ENCODE assay signal across 22 cellular contexts in the genomic region with DNA sequence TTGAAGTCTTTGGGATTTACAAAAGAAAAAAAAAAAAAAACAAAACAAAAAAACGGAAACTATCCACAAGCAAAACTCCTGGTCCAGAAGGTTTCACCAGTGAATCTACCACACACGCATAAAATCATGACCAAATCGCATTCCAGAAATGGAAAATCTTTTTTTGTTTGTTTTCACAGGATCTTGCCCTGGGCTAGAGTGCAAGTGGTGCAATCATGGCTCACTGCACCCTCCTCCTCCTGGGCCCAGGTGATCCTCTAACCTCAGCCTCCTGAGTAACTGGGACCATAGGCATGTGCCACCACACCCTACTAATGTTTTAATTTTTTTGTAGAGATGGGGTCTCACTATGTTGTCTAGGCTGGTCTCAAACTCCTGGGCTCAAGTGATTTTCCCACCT.
DNase-seq lines count a peak whose midpoint lies in the region; ATAC-seq and TF ChIP-seq lines count a peak whose summit lies in the region.
"Had no signal": no experiment of that assay in that cellular context is flagged by ENCODE, and none has a peak within 500 bp of the region (broad histone marks: within the 10 kb centered on the region; RNA-seq: fewer than 3 reads in every experiment).

No MANE protein-coding gene starts in this region.

- no peaks in the 10 kb centered on the region for H3K36me3 ChIP-seq in right lobe of liver
- H3K36me3 ChIP-seq: BE2C, MG63 had no signal

- peaks cover 0 to 18% (median 8%) of the 10 kb centered on the region in 4 donors for H3K4me1 ChIP-seq in right lobe of liver

- TF ChIP-seq CTCF in natural killer cell (IDR thresholded peaks at IDR 0.05), result no peak
- TF ChIP-seq CTCF in WTC11 (IDR thresholded peaks at IDR 0.05), result no peak
- no peak for TF ChIP-seq CTCF in right lobe of liver (IDR thresholded peaks at IDR 0.05)

- H3K4me3 ChIP-seq in right lobe of liver, result no peak overlapping the region
- H3K4me3 ChIP-seq: GM23248, K562, MG63, PC-9, SJSA1 had no signal

- POLR2A ChIA-PET in WTC11 (lab: Charles Lee), result no interaction called here
- POLR2A ChIA-PET in activated CD8-positive, alpha-beta T cell treated with anti-CD3 and anti-CD28 coated beads, Interleukin-2, amount 10 ng/mL, durations not matched to agents 7 days and 5 days (lab: Charles Lee), result no interaction called here

- no peaks in the 10 kb centered on the region for H3K27me3 ChIP-seq in right lobe of liver
- H3K27me3 ChIP-seq: BE2C, MG63, SJSA1 had no signal

- ATAC-seq in natural killer cell (no peak), WTC11 (no peak), right lobe of liver (peak in 3 of 4 donors; percentile 13 to 34 (median 17)), GM18867 (IDR thresholded peaks at IDR 0.05; ENCODE audit: unreplicated experiment) (no peak)
- ATAC-seq in natural killer cell treated with Interleukin-12 subunit alpha and Interleukin-12 subunit beta and Interleukin-15 and Interleukin-18, amount 100 ng/mL, for 72 hours, result no peak
- ATAC-seq in stimulated activated effector memory CD8-positive, alpha-beta T cell treated with anti-CD3 and anti-CD28 coated beads, Interleukin-12 subunit alpha, Interleukin-12 subunit beta, amount 100 ng/mL, for 72 hours, result no peak
- ATAC-seq in activated CD8-positive, alpha-beta T cell treated with anti-CD3 and anti-CD28 coated beads, Interleukin-2, amount 10 ng/mL, durations not matched to agents 7 days and 5 days, result no peak
- ATAC-seq: K562, Right ventricle myocardium inferior had no signal

- H3K27me3 Mint-ChIP-seq in natural killer cell (ENCODE audit: low read depth in 2 of 2) (no peaks in the 10 kb centered on the region), WTC11 (ENCODE audit: low read depth) (no peaks in the 10 kb centered on the region)
- no peaks in the 10 kb centered on the region for H3K27me3 Mint-ChIP-seq in natural killer cell treated with Interleukin-12 subunit alpha and Interleukin-12 subunit beta and Interleukin-15 and Interleukin-18, amount 100 ng/mL, for 72 hours
- no peaks in the 10 kb centered on the region for H3K27me3 Mint-ChIP-seq in activated CD8-positive, alpha-beta T cell treated with anti-CD3 and anti-CD28 coated beads, Interleukin-2, amount 10 ng/mL, durations not matched to agents 7 days and 5 days (ENCODE audit: low read depth)

- H3K36me3 Mint-ChIP-seq in natural killer cell (no peaks in the 10 kb centered on the region), WTC11 (peaks cover 25% of the 10 kb centered on the region)
- H3K36me3 Mint-ChIP-seq in natural killer cell treated with Interleukin-12 subunit alpha and Interleukin-12 subunit beta and Interleukin-15 and Interleukin-18, amount 100 ng/mL, for 72 hours, result no peaks in the 10 kb centered on the region
- H3K36me3 Mint-ChIP-seq in stimulated activated effector memory CD8-positive, alpha-beta T cell treated with anti-CD3 and anti-CD28 coated beads, Interleukin-12 subunit alpha, Interleukin-12 subunit beta, amount 100 ng/mL, for 72 hours, result peaks cover 51% of the 10 kb centered on the region
- peaks cover 41% of the 10 kb centered on the region for H3K36me3 Mint-ChIP-seq in activated CD8-positive, alpha-beta T cell treated with anti-CD3 and anti-CD28 coated beads, Interleukin-2, amount 10 ng/mL, durations not matched to agents 7 days and 5 days (ENCODE audit: low read depth)

- H3K27ac ChIP-seq in right lobe of liver, result no peak overlapping the region
- H3K27ac ChIP-seq: GM23248, PC-9, SJSA1 had no signal

- 60% methylated on average over 3 of the region's 3 CpGs for WGBS in right lobe of liver (ENCODE audit: insufficient coverage, low coverage, low lambda C conversion rate, missing lambda C conversion rate)

- TF ChIP-seq POLR2A in right lobe of liver (IDR thresholded peaks at IDR 0.05), result no peak

- H3K27ac Mint-ChIP-seq in natural killer cell (peak overlapping the region; percentile 1 to 66), WTC11 (peak overlapping the region; percentile 26)
- H3K27ac Mint-ChIP-seq in natural killer cell treated with Interleukin-12 subunit alpha and Interleukin-12 subunit beta and Interleukin-15 and Interleukin-18, amount 100 ng/mL, for 72 hours, result no peak overlapping the region
- H3K27ac Mint-ChIP-seq in stimulated activated effector memory CD8-positive, alpha-beta T cell treated with anti-CD3 and anti-CD28 coated beads, Interleukin-12 subunit alpha, Interleukin-12 subunit beta, amount 100 ng/mL, for 72 hours, result peak overlapping the region; percentile 36
- no peak overlapping the region for H3K27ac Mint-ChIP-seq in activated CD8-positive, alpha-beta T cell treated with anti-CD3 and anti-CD28 coated beads, Interleukin-2, amount 10 ng/mL, durations not matched to agents 7 days and 5 days

- H3K4me3 Mint-ChIP-seq in natural killer cell, result no peak overlapping the region
- no peak overlapping the region for H3K4me3 Mint-ChIP-seq in natural killer cell treated with Interleukin-12 subunit alpha and Interleukin-12 subunit beta and Interleukin-15 and Interleukin-18, amount 100 ng/mL, for 72 hours
- H3K4me3 Mint-ChIP-seq in WTC11, result no peak overlapping the region
- no peak overlapping the region for H3K4me3 Mint-ChIP-seq in stimulated activated effector memory CD8-positive, alpha-beta T cell treated with anti-CD3 and anti-CD28 coated beads, Interleukin-12 subunit alpha, Interleukin-12 subunit beta, amount 100 ng/mL, for 72 hours
- H3K4me3 Mint-ChIP-seq in activated CD8-positive, alpha-beta T cell treated with anti-CD3 and anti-CD28 coated beads, Interleukin-2, amount 10 ng/mL, durations not matched to agents 7 days and 5 days, result no peak overlapping the region

- CTCF ChIA-PET in WTC11 (lab: Charles Lee), result no interaction called here
- CTCF ChIA-PET in activated CD8-positive, alpha-beta T cell treated with anti-CD3 and anti-CD28 coated beads, Interleukin-2, amount 10 ng/mL, durations not matched to agents 7 days and 5 days (lab: Charles Lee), result no interaction called here

- DNase-seq in natural killer cell (no peak), WTC11 (ENCODE audit: low spot score) (no peak), right lobe of liver (no peak), C1 segment of cervical spinal cord (lab: John Stamatoyannopoulos, UW) (no peak)
- DNase-seq in natural killer cell treated with Interleukin-12 subunit alpha and Interleukin-12 subunit beta and Interleukin-15 and Interleukin-18, amount 100 ng/mL, for 72 hours (ENCODE audit: low spot score), result no peak
- DNase-seq in stimulated activated effector memory CD8-positive, alpha-beta T cell treated with anti-CD3 and anti-CD28 coated beads, Interleukin-12 subunit alpha, Interleukin-12 subunit beta, amount 100 ng/mL, for 72 hours (ENCODE audit: low spot score in 2 of 2), result no peak
- no peak for DNase-seq in activated CD8-positive, alpha-beta T cell treated with anti-CD3 and anti-CD28 coated beads, Interleukin-2, amount 10 ng/mL, durations not matched to agents 7 days and 5 days
- DNase-seq: BE2C, GM23248, H7, Kasumi-1, MG63, NCI-H1417, NCI-H1694, NCI-H2081, NCI-H2227 treated with DMSO at 0.1 percent for 48 hours, NCI-H526 treated with DMSO at 0.1 percent for 48 hours, PC-9 had no signal

- H3K9me3 ChIP-seq in right lobe of liver, result no peaks in the 10 kb centered on the region
- H3K9me3 ChIP-seq: BE2C, MG63, SJSA1 had no signal

- H3K9me3 Mint-ChIP-seq in natural killer cell, result no peaks in the 10 kb centered on the region
- H3K9me3 Mint-ChIP-seq in natural killer cell treated with Interleukin-12 subunit alpha and Interleukin-12 subunit beta and Interleukin-15 and Interleukin-18, amount 100 ng/mL, for 72 hours, result no peaks in the 10 kb centered on the region
- H3K9me3 Mint-ChIP-seq in WTC11, result peaks cover 14% of the 10 kb centered on the region
- no peaks in the 10 kb centered on the region for H3K9me3 Mint-ChIP-seq in stimulated activated effector memory CD8-positive, alpha-beta T cell treated with anti-CD3 and anti-CD28 coated beads, Interleukin-12 subunit alpha, Interleukin-12 subunit beta, amount 100 ng/mL, for 72 hours
- no peaks in the 10 kb centered on the region for H3K9me3 Mint-ChIP-seq in activated CD8-positive, alpha-beta T cell treated with anti-CD3 and anti-CD28 coated beads, Interleukin-2, amount 10 ng/mL, durations not matched to agents 7 days and 5 days (ENCODE audit: insufficient read depth)

- intact Hi-C loops in natural killer cell (cut with micrococcal nuclease), result no loop called here
- intact Hi-C loops in right lobe of liver (cut with DNase I), result no loop called here

- peaks cover 80 to 84% of the 10 kb centered on the region in 2 donors for H3K4me1 Mint-ChIP-seq in natural killer cell
- peaks cover 57 to 69% of the 10 kb centered on the region in 2 donors for H3K4me1 Mint-ChIP-seq in natural killer cell treated with Interleukin-12 subunit alpha and Interleukin-12 subunit beta and Interleukin-15 and Interleukin-18, amount 100 ng/mL, for 72 hours (ENCODE audit: low read depth in 2 of 2)
- H3K4me1 Mint-ChIP-seq in WTC11, result peaks cover 55% of the 10 kb centered on the region
- H3K4me1 Mint-ChIP-seq in stimulated activated effector memory CD8-positive, alpha-beta T cell treated with anti-CD3 and anti-CD28 coated beads, Interleukin-12 subunit alpha, Interleukin-12 subunit beta, amount 100 ng/mL, for 72 hours, result peaks cover 80% of the 10 kb centered on the region
- peaks cover 28% of the 10 kb centered on the region for H3K4me1 Mint-ChIP-seq in activated CD8-positive, alpha-beta T cell treated with anti-CD3 and anti-CD28 coated beads, Interleukin-2, amount 10 ng/mL, durations not matched to agents 7 days and 5 days (ENCODE audit: low read depth)

TF ChIP-seq in WTC11, 78 proteins besides CTCF, POLR2A, EP300 and RAD21 (continues in another document):
- TF ChIP-seq, protein P1, sequence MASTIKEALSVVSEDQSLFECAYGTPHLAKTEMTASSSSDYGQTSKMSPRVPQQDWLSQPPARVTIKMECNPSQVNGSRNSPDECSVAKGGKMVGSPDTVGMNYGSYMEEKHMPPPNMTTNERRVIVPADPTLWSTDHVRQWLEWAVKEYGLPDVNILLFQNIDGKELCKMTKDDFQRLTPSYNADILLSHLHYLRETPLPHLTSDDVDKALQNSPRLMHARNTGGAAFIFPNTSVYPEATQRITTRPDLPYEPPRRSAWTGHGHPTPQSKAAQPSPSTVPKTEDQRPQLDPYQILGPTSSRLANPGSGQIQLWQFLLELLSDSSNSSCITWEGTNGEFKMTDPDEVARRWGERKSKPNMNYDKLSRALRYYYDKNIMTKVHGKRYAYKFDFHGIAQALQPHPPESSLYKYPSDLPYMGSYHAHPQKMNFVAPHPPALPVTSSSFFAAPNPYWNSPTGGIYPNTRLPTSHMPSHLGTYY (CRISPR knock-in tag; IDR thresholded peaks at IDR 0.05), result no peak
- TF ChIP-seq, protein P2, sequence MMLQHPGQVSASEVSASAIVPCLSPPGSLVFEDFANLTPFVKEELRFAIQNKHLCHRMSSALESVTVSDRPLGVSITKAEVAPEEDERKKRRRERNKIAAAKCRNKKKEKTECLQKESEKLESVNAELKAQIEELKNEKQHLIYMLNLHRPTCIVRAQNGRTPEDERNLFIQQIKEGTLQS (CRISPR knock-in tag; conservative IDR thresholded peaks at IDR 0.05), result no peak
- TF ChIP-seq TEAD4 (CRISPR knock-in tag; IDR thresholded peaks at IDR 0.05) (no peak), IRF2 (CRISPR knock-in tag; IDR thresholded peaks at IDR 0.05; ENCODE audit: borderline replicate concordance, low read depth) (no peak), FOXJ3 (CRISPR knock-in tag; IDR thresholded peaks at IDR 0.05; ENCODE audit: borderline replicate concordance) (no peak)

Comparison
In these comparisons a context has a peak if more than half of its experiments do, and no peak if none do; other contexts are left out.
1. H3K27ac Mint-ChIP-seq: peak in natural killer cell (2 of 2), WTC11 (single experiment) and stimulated activated effector memory CD8-positive, alpha-beta T cell treated with anti-CD3 and anti-CD28 coated beads, Interleukin-12 subunit alpha, Interleukin-12 subunit beta, amount 100 ng/mL, for 72 hours (single experiment); none in natural killer cell treated with Interleukin-12 subunit alpha and Interleukin-12 subunit beta and Interleukin-15 and Interleukin-18, amount 100 ng/mL, for 72 hours (0 of 2) and activated CD8-positive, alpha-beta T cell treated with anti-CD3 and anti-CD28 coated beads, Interleukin-2, amount 10 ng/mL, durations not matched to agents 7 days and 5 days (single experiment).
2. ATAC-seq: peak in right lobe of liver (3 of 4); none in natural killer cell (0 of 3), natural killer cell treated with Interleukin-12 subunit alpha and Interleukin-12 subunit beta and Interleukin-15 and Interleukin-18, amount 100 ng/mL, for 72 hours (0 of 2), WTC11 (single experiment), stimulated activated effector memory CD8-positive, alpha-beta T cell treated with anti-CD3 and anti-CD28 coated beads, Interleukin-12 subunit alpha, Interleukin-12 subunit beta, amount 100 ng/mL, for 72 hours (single experiment), activated CD8-positive, alpha-beta T cell treated with anti-CD3 and anti-CD28 coated beads, Interleukin-2, amount 10 ng/mL, durations not matched to agents 7 days and 5 days (single experiment) and GM18867 (single experiment).